ENCODE assay signal across 20 cellular contexts in genomic region chr5:90297045-90297764, GRCh38.
"Had no signal": no experiment of that assay in that cellular context is flagged by ENCODE, and none has a peak within 500 bp of the region (broad histone marks: within the 10 kb centered on the region; RNA-seq: fewer than 3 reads in every experiment).

No MANE protein-coding gene starts in this region.

- H3K9me3 Mint-ChIP-seq: activated naive CD4-positive, alpha-beta T cell treated with anti-CD3 and anti-CD28 coated beads, Interleukin-2, amount 50 U/mL, for 24 hours had no signal

- H3K27ac Mint-ChIP-seq: activated CD8-positive, alpha-beta memory T cell treated with anti-CD3 and anti-CD28 coated beads, Interleukin-2, amount 10 ng/mL, durations not matched to agents 7 days and 5 days; activated naive CD4-positive, alpha-beta T cell treated with anti-CD3 and anti-CD28 coated beads, Interleukin-2, amount 50 U/mL, for 24 hours; nephron had no signal

- H3K4me1 Mint-ChIP-seq: activated CD8-positive, alpha-beta memory T cell treated with anti-CD3 and anti-CD28 coated beads, Interleukin-2, amount 10 ng/mL, durations not matched to agents 7 days and 5 days; activated naive CD4-positive, alpha-beta T cell treated with anti-CD3 and anti-CD28 coated beads, Interleukin-2, amount 50 U/mL, for 24 hours had no signal

- H3K4me3 ChIP-seq: adrenal gland, colonic mucosa, prostate gland, skin epidermis, tibial artery had no signal

- DNase-seq: activated CD4-positive, alpha-beta T cell treated with anti-CD3 and anti-CD28 coated beads for 1 hour; activated CD4-positive, alpha-beta T cell treated with anti-CD3 and anti-CD28 coated beads, Interleukin-2, amount 50 U/mL, for 48 hours; activated CD8-positive, alpha-beta memory T cell treated with anti-CD3 and anti-CD28 coated beads, Interleukin-2, amount 10 ng/mL, durations not matched to agents 7 days and 5 days; activated effector memory CD4-positive, alpha-beta T cell treated with anti-CD3 and anti-CD28 coated beads, Interleukin-2, amount 50 U/mL, for 16 hours; activated T-cell treated with anti-CD3 and anti-CD28 coated beads, Interleukin-2, amount 50 U/mL, for 1 hour; adrenal gland; central memory CD4-positive, alpha-beta T cell; colonic mucosa; kidney glomerular epithelial cell; right cardiac atrium; stimulated activated CD4-positive, alpha-beta T cell treated with anti-CD3 and anti-CD28 coated beads, Interleukin-15, amount 100 ng/mL, for 24 hours; stimulated activated CD4-positive, alpha-beta T cell treated with anti-CD3 and anti-CD28 coated beads, Interleukin-4, amount 100 ng/mL, for 24 hours; stimulated activated naive CD4-positive, alpha-beta T cell; T1000; tibial artery had no signal

- H3K4me1 ChIP-seq: adrenal gland, colonic mucosa, prostate gland, tibial artery had no signal

- H3K27ac ChIP-seq: adrenal gland, colonic mucosa, prostate gland, skin epidermis, tibial artery had no signal

- H3K27me3 ChIP-seq: adrenal gland, colonic mucosa, tibial artery had no signal

- H3K36me3 Mint-ChIP-seq: activated CD8-positive, alpha-beta memory T cell treated with anti-CD3 and anti-CD28 coated beads, Interleukin-2, amount 10 ng/mL, durations not matched to agents 7 days and 5 days; activated naive CD4-positive, alpha-beta T cell treated with anti-CD3 and anti-CD28 coated beads, Interleukin-2, amount 50 U/mL, for 24 hours had no signal

- ATAC-seq: activated CD8-positive, alpha-beta memory T cell treated with anti-CD3 and anti-CD28 coated beads, Interleukin-2, amount 10 ng/mL, durations not matched to agents 7 days and 5 days; esophagus mucosa; right cardiac atrium had no signal

- H3K9me3 ChIP-seq: adrenal gland, colonic mucosa, prostate gland, tibial artery had no signal

- H3K4me3 Mint-ChIP-seq: activated CD8-positive, alpha-beta memory T cell treated with anti-CD3 and anti-CD28 coated beads, Interleukin-2, amount 10 ng/mL, durations not matched to agents 7 days and 5 days; activated naive CD4-positive, alpha-beta T cell treated with anti-CD3 and anti-CD28 coated beads, Interleukin-2, amount 50 U/mL, for 24 hours; nephron had no signal

- H3K36me3 ChIP-seq: adrenal gland, colonic mucosa, prostate gland, tibial artery had no signal
